30 cellular contexts compared by ENCODE assay signal in the genomic region with DNA sequence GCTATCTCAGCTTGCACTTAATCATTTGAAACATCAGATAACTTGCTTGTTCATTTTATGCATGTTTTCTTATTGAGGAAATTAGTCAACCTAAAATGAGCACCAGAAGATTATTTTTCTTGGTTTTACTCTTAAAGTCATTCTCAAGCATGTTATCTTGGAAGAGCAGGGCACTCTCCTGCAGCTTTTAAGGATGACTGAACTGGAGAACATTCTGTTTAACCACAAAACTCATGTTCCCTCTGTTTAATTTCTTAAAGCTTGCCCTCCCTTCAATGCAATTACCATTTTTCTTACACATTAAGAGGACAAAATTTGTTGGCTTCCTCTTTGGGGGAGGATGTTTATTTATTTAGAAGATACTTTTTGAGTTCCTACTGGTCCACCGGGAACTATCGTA. TPM values are rescaled to one million over a fixed set of nuclear protein-coding genes. Genes with fewer than 3 reads are reported as not detected.
"Had no signal": no experiment of that assay in that cellular context is flagged by ENCODE, and none has a peak within 500 bp of the region (broad histone marks: within the 10 kb centered on the region; RNA-seq: fewer than 3 reads in every experiment).

No MANE protein-coding gene starts in this region.

- FAIRE-seq: endothelial cell of umbilical vein had no signal

- H3K79me2 ChIP-seq: parathyroid adenoma had no signal

- DNase-seq: colonic mucosa; dermis blood vessel endothelial cell; effector memory CD4-positive, alpha-beta T cell; foreskin melanocyte; glutamatergic neuron; hypothalamus; immature natural killer cell; islet precursor cell; kidney glomerular epithelial cell; left colon; left ventricle myocardium superior; lower lobe of right lung; naive thymus-derived CD4-positive, alpha-beta T cell; sigmoid colon; spleen; stimulated activated CD4-positive, alpha-beta T cell treated with anti-CD3 and anti-CD28 coated beads, Interleukin-4, amount 100 ng/mL, for 4 hours; stimulated activated naive CD8-positive, alpha-beta T cell treated with anti-CD3 and anti-CD28 coated beads, Interleukin-15, Interleukin-2, amounts not matched to agents 100 U/mL and 50 U/mL, for 24 hours; substantia nigra; upper lobe of right lung; uterus had no signal

- H3K4me1 Mint-ChIP-seq: immature natural killer cell; naive thymus-derived CD4-positive, alpha-beta T cell; stimulated activated memory B cell treated with anti-CD40 and anti-IgM and Interleukin-4, amounts not matched to agents 10 μg/mL and 1 μg/mL and 100 μg/mL, for 72 hours had no signal

- H3K27ac ChIP-seq: colonic mucosa, esophagus muscularis mucosa, lower lobe of right lung, neural progenitor cell, parathyroid adenoma, right atrium auricular region, sigmoid colon, spleen, thoracic aorta, upper lobe of right lung, uterus had no signal

- H3K4me1 ChIP-seq: colonic mucosa, esophagus muscularis mucosa, lower lobe of right lung, parathyroid adenoma, right atrium auricular region, sigmoid colon, spleen, upper lobe of right lung, uterus had no signal

- H3K9ac ChIP-seq: neural progenitor cell, parathyroid adenoma had no signal

- H3K4me2 ChIP-seq: neural progenitor cell had no signal

- H3K27ac Mint-ChIP-seq: immature natural killer cell; naive thymus-derived CD4-positive, alpha-beta T cell; nephron; neural progenitor cell; progenitor cell of endocrine pancreas; stimulated activated memory B cell treated with anti-CD40 and anti-IgM and Interleukin-4, amounts not matched to agents 10 μg/mL and 1 μg/mL and 100 μg/mL, for 72 hours had no signal

- H3K9me3 ChIP-seq: colonic mucosa, esophagus muscularis mucosa, lower lobe of right lung, right atrium auricular region, sigmoid colon, spleen, thoracic aorta, tibial nerve, upper lobe of right lung, uterus had no signal

- H3K9me3 Mint-ChIP-seq: nephron; stimulated activated memory B cell treated with anti-CD40 and anti-IgM and Interleukin-4, amounts not matched to agents 10 μg/mL and 1 μg/mL and 100 μg/mL, for 72 hours had no signal

- H3K4me3 Mint-ChIP-seq: immature natural killer cell; naive thymus-derived CD4-positive, alpha-beta T cell; nephron; neural progenitor cell; stimulated activated memory B cell treated with anti-CD40 and anti-IgM and Interleukin-4, amounts not matched to agents 10 μg/mL and 1 μg/mL and 100 μg/mL, for 72 hours had no signal

- H3K36me3 Mint-ChIP-seq: immature natural killer cell; naive thymus-derived CD4-positive, alpha-beta T cell; stimulated activated memory B cell treated with anti-CD40 and anti-IgM and Interleukin-4, amounts not matched to agents 10 μg/mL and 1 μg/mL and 100 μg/mL, for 72 hours had no signal

- H3K4me3 ChIP-seq: colonic mucosa, esophagus muscularis mucosa, lower lobe of right lung, neural progenitor cell, right atrium auricular region, sigmoid colon, spleen, thoracic aorta, tibial nerve, upper lobe of right lung, uterus had no signal

- H3K36me3 ChIP-seq: colonic mucosa, esophagus muscularis mucosa, lower lobe of right lung, neural progenitor cell, right atrium auricular region, sigmoid colon, spleen, thoracic aorta, tibial nerve, upper lobe of right lung, uterus had no signal

- ATAC-seq: left colon; left ventricle myocardium superior; lower lobe of right lung; naive thymus-derived CD4-positive, alpha-beta T cell; stimulated activated memory B cell treated with anti-CD40 and anti-IgM and Interleukin-4, amounts not matched to agents 10 μg/mL and 1 μg/mL and 100 μg/mL, for 72 hours; stimulated activated naive CD8-positive, alpha-beta T cell treated with anti-CD3 and anti-CD28 coated beads, Interleukin-15, Interleukin-2, amounts not matched to agents 100 U/mL and 50 U/mL, for 24 hours; upper lobe of right lung had no signal

- H2AFZ ChIP-seq: neural progenitor cell, parathyroid adenoma had no signal

- H3K27me3 Mint-ChIP-seq: naive thymus-derived CD4-positive, alpha-beta T cell; progenitor cell of endocrine pancreas; stimulated activated memory B cell treated with anti-CD40 and anti-IgM and Interleukin-4, amounts not matched to agents 10 μg/mL and 1 μg/mL and 100 μg/mL, for 72 hours had no signal

- H3K27me3 ChIP-seq: colonic mucosa, esophagus muscularis mucosa, neural progenitor cell, right atrium auricular region, sigmoid colon, spleen, tibial nerve, upper lobe of right lung, uterus had no signal

RNA-seq across cellular contexts. Expression of a gene that starts 51.9 kb away (rescaled TPM):
- total RNA-seq: endothelial cell of umbilical vein; naive thymus-derived CD4-positive, alpha-beta T cell had no signal
- polyA plus RNA-seq: endothelial cell of umbilical vein; immature natural killer cell; naive thymus-derived CD4-positive, alpha-beta T cell had no signal
